9 cellular contexts compared by ENCODE assay signal in the genomic region with DNA sequence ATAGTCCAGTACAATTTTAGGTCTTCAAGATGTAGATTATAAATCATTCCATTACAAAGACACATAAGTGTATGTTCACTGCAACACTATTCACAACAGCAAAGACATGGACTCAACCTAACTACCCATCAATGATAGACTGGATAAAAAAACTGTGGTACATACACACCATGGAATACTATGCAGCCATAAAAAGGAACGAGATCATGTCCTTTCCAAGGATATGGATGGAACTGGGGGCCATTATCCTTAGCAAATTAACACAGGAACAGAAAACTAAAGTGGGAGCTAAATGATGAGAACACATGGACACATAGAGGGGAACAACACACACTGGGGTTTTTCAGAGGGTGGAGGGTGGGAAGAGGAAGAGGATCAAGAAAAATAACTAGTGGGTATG.
"Had no signal": no experiment of that assay in that cellular context is flagged by ENCODE, and none has a peak within 500 bp of the region (broad histone marks: within the 10 kb centered on the region; RNA-seq: fewer than 3 reads in every experiment).

No MANE protein-coding gene starts in this region.

- H3K27me3 Mint-ChIP-seq: IgD-negative memory B cell had no signal

- FAIRE-seq: H1, H54, HTR-8/SVneo had no signal

- ATAC-seq: GM23338 had no signal

- DNase-seq: H9, HCEC 1CT, HFFc6, KG1 had no signal

- H3K27ac Mint-ChIP-seq: GM23338, H9, HFFc6 had no signal

- H3K4me3 ChIP-seq: GM23338 had no signal

- H2AFZ ChIP-seq: GM23338 had no signal

- H3K9me3 Mint-ChIP-seq: HFFc6 had no signal

- H3K4me2 ChIP-seq: GM23338 had no signal

- H3K4me3 Mint-ChIP-seq: GM23338, H9, HFFc6, IgD-negative memory B cell had no signal
